In genomic region chr20:58448958-58449357, GRCh38 we compare ENCODE assay signal across 24 cellular contexts.
"Had no signal": no experiment of that assay in that cellular context is flagged by ENCODE, and none has a peak within 500 bp of the region (broad histone marks: within the 10 kb centered on the region; RNA-seq: fewer than 3 reads in every experiment).

No MANE protein-coding gene starts in this region.

- H3K4me3 ChIP-seq: adrenal gland, ascending aorta, colonic mucosa, dorsolateral prefrontal cortex, gastroesophageal sphincter, heart right ventricle, lower lobe of right lung, tibial artery had no signal

- H3K36me3 ChIP-seq: colonic mucosa had no signal

- H3K4me3 Mint-ChIP-seq: activated B cell treated with CpG ODN at 0.5 μM for 24 hours; activated CD4-positive, alpha-beta T cell treated with anti-CD3 and anti-CD28 coated beads for 36 hours; activated naive CD8-positive, alpha-beta T cell; activated T-cell treated with anti-CD3 and anti-CD28 coated beads, Interleukin-2, amount 50 U/mL, for 4 hours; effector memory CD8-positive, alpha-beta T cell; naive thymus-derived CD8-positive, alpha-beta T cell; stimulated activated naive CD8-positive, alpha-beta T cell treated with anti-CD3 and anti-CD28 coated beads, Interleukin-15, amount 100 ng/mL, for 72 hours had no signal

- H3K27me3 Mint-ChIP-seq: activated B cell treated with CpG ODN at 0.5 μM for 24 hours; activated CD4-positive, alpha-beta T cell treated with anti-CD3 and anti-CD28 coated beads for 36 hours; activated naive CD8-positive, alpha-beta T cell; effector memory CD8-positive, alpha-beta T cell; naive thymus-derived CD8-positive, alpha-beta T cell; stimulated activated naive CD8-positive, alpha-beta T cell treated with anti-CD3 and anti-CD28 coated beads, Interleukin-15, amount 100 ng/mL, for 72 hours had no signal

- H3K9me3 Mint-ChIP-seq: effector memory CD8-positive, alpha-beta T cell had no signal

- DNase-seq: activated B cell treated with CpG ODN at 0.5 μM for 24 hours; activated CD4-positive, alpha-beta T cell treated with anti-CD3 and anti-CD28 coated beads for 36 hours; activated CD4-positive, alpha-beta T cell treated with anti-CD3 and anti-CD28 coated beads, Interleukin-2, amount 50 U/mL, for 4 hours; activated CD8-positive, alpha-beta memory T cell treated with anti-CD3 and anti-CD28 coated beads for 24 hours; activated CD8-positive, alpha-beta memory T cell treated with anti-CD3 and anti-CD28 coated beads, Interleukin-2, amount 50 U/mL, for 48 hours; activated naive CD4-positive, alpha-beta T cell; activated T-cell treated with anti-CD3 and anti-CD28 coated beads, Interleukin-2, amount 50 U/mL, for 4 hours; colonic mucosa; dorsolateral prefrontal cortex; effector memory CD8-positive, alpha-beta T cell; heart right ventricle; kidney; lower lobe of right lung; naive thymus-derived CD8-positive, alpha-beta T cell; stimulated activated CD4-positive, alpha-beta T cell treated with anti-CD3 and anti-CD28 coated beads, Interleukin-4, amount 100 ng/mL, for 24 hours; stimulated activated naive CD8-positive, alpha-beta T cell treated with anti-CD3 and anti-CD28 coated beads, Interleukin-15, amount 100 ng/mL, for 72 hours; T-helper 1 cell; T-helper 9 cell; tibial artery had no signal

- H3K9me3 ChIP-seq: adrenal gland, ascending aorta, colonic mucosa, lower lobe of right lung, tibial artery had no signal

- FAIRE-seq: kidney had no signal

- ATAC-seq: activated CD4-positive, alpha-beta T cell treated with anti-CD3 and anti-CD28 coated beads for 36 hours; activated T-cell treated with anti-CD3 and anti-CD28 coated beads, Interleukin-2, amount 50 U/mL, for 4 hours; effector memory CD8-positive, alpha-beta T cell; gastroesophageal sphincter; heart right ventricle; lower lobe of right lung; naive thymus-derived CD8-positive, alpha-beta T cell; stimulated activated naive CD8-positive, alpha-beta T cell treated with anti-CD3 and anti-CD28 coated beads, Interleukin-15, amount 100 ng/mL, for 72 hours had no signal

- H3K27me3 ChIP-seq: adrenal gland, ascending aorta, colonic mucosa, dorsolateral prefrontal cortex, gastroesophageal sphincter, heart right ventricle, tibial artery had no signal

- H3K27ac Mint-ChIP-seq: activated B cell treated with CpG ODN at 0.5 μM for 24 hours; activated CD4-positive, alpha-beta T cell treated with anti-CD3 and anti-CD28 coated beads for 36 hours; activated naive CD8-positive, alpha-beta T cell; activated T-helper 2 cell treated with anti-CD3 and anti-CD28 coated beads, Interferon-gamma antibody, Interleukin-2, Interleukin-4, amounts not matched to agents 10 μg/mL and 5 μg/mL and 100 μg/mL, durations not matched to agents 14 hours and 24 hours and 36 hours; stimulated activated naive CD8-positive, alpha-beta T cell treated with anti-CD3 and anti-CD28 coated beads, Interleukin-15, amount 100 ng/mL, for 72 hours had no signal

- H3K4me1 ChIP-seq: adrenal gland, ascending aorta, colonic mucosa, lower lobe of right lung had no signal

- H3K27ac ChIP-seq: ascending aorta, colonic mucosa, dorsolateral prefrontal cortex, gastroesophageal sphincter, heart right ventricle, lower lobe of right lung, tibial artery had no signal
